Comparison of ENCODE assay signal across 1 cellular context in genomic region chr17:48732688-48733629, GRCh38.
TF ChIP-seq lines count a peak whose summit lies in the region.

No MANE protein-coding gene starts in this region.

TF ChIP-seq in SK-N-SH, 30 proteins besides CTCF, POLR2A, EP300 and RAD21:
- TF ChIP-seq REST (IDR thresholded peaks at IDR 0.05; ENCODE audit: low read depth, low read length) (no peak), TAF1 (IDR thresholded peaks at IDR 0.05; ENCODE audit: borderline replicate concordance, low read depth, low read length) (no peak), ZBTB33 (IDR thresholded peaks at IDR 0.05; ENCODE audit: borderline replicate concordance, low read depth) (no peak), ELF1 (IDR thresholded peaks at IDR 0.05) (no peak), TCF12 (IDR thresholded peaks at IDR 0.05) (no peak), MAX (IDR thresholded peaks at IDR 0.05; ENCODE audit: low read depth) (no peak), USF1 (IDR thresholded peaks at IDR 0.05; ENCODE audit: borderline replicate concordance, low read depth) (no peak), IRF3 (IDR thresholded peaks at IDR 0.05; ENCODE audit: low read depth, low read length) (no peak), RCOR1 (IDR thresholded peaks at IDR 0.05; ENCODE audit: low read length) (no peak), SMC3 (IDR thresholded peaks at IDR 0.05; ENCODE audit: low read depth, low read length) (no peak), RFX5 (IDR thresholded peaks at IDR 0.05; ENCODE audit: low read length) (no peak), NRF1 (IDR thresholded peaks at IDR 0.05; ENCODE audit: low read depth, low read length) (no peak), SIN3A (IDR thresholded peaks at IDR 0.05; ENCODE audit: borderline replicate concordance, low read depth, low read length) (no peak), JUND (IDR thresholded peaks at IDR 0.05) (no peak), PBX3 (IDR thresholded peaks at IDR 0.05) (no peak), CHD2 (IDR thresholded peaks at IDR 0.05; ENCODE audit: low read length, partially characterized antibody) (no peak), FOSL2 (IDR thresholded peaks at IDR 0.05; ENCODE audit: borderline replicate concordance, low read depth) (no peak)
TF ChIP-seq in SK-N-SH: peak in this region for 0.
